13 cellular contexts compared by ENCODE assay signal in the genomic region with DNA sequence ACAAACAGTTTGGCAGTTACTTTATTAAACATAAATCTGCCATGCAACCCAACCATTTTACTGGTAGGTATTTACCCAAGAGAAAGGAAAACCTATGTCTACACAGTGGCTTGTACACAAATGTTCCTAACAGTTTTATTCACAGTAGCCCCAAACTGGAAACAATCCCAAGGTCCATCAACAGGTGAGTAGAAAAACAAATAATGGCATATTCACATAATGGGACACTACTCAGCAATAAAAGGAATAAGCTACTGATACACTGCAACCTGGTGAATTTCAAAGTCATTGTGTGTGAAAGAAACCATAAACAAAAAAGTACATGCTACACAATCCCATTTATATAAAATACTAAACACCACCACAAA.
"Had no signal": no experiment of that assay in that cellular context is flagged by ENCODE, and none has a peak within 500 bp of the region (broad histone marks: within the 10 kb centered on the region; RNA-seq: fewer than 3 reads in every experiment).

No MANE protein-coding gene starts in this region.

- H3K9me3 ChIP-seq: mucosa of descending colon, prostate gland, right lobe of liver, upper lobe of left lung had no signal

- ATAC-seq: mucosa of descending colon; naive thymus-derived CD8-positive, alpha-beta T cell; right lobe of liver had no signal

- H3K9me3 Mint-ChIP-seq: naive thymus-derived CD8-positive, alpha-beta T cell had no signal

- H3K4me3 ChIP-seq: mucosa of descending colon, prostate gland, right lobe of liver, upper lobe of left lung had no signal

- H3K36me3 ChIP-seq: prostate gland had no signal

- H3K27me3 Mint-ChIP-seq: naive thymus-derived CD8-positive, alpha-beta T cell had no signal

- DNase-seq: activated CD4-positive, alpha-beta T cell treated with anti-CD3 and anti-CD28 coated beads for 4 hours; activated T-cell treated with anti-CD3 and anti-CD28 coated beads, Interleukin-2, amount 50 U/mL, for 1 hour; foreskin keratinocyte; head of caudate nucleus; mucosa of descending colon; naive thymus-derived CD8-positive, alpha-beta T cell; nucleus accumbens; right lobe of liver; stimulated activated CD4-positive, alpha-beta T cell treated with anti-CD3 and anti-CD28 coated beads, Interleukin-2, amount 100 ng/mL, for 24 hours; stimulated activated naive CD4-positive, alpha-beta T cell treated with Interleukin-2 at 50 U/mL for 16 hours; T-helper 9 cell; upper lobe of left lung had no signal

- H3K27ac ChIP-seq: foreskin keratinocyte, prostate gland, right lobe of liver, upper lobe of left lung had no signal

- H3K27me3 ChIP-seq: foreskin keratinocyte, right lobe of liver, upper lobe of left lung had no signal
